1 cellular context compared by ENCODE assay signal in genomic region chr7:91913612-91914011, GRCh38.
TF ChIP-seq lines count a peak whose summit lies in the region.

No MANE protein-coding gene starts in this region.

TF ChIP-seq in SK-N-SH, 30 proteins besides CTCF, POLR2A, EP300 and RAD21 (continued from another document):
- TF ChIP-seq REST (IDR thresholded peaks at IDR 0.05; ENCODE audit: low read depth, low read length) (no peak), ZBTB33 (IDR thresholded peaks at IDR 0.05; ENCODE audit: borderline replicate concordance, low read depth) (no peak), JUND (IDR thresholded peaks at IDR 0.05) (0 out of 2 replicates have a peak, but pooled peaks have one; percentile 28), NFIC (IDR thresholded peaks at IDR 0.05; ENCODE audit: borderline replicate concordance) (peak; percentile 82), GATA2 (CRISPR knock-in tag; IDR thresholded peaks at IDR 0.05) (no peak)
TF ChIP-seq in SK-N-SH: peak in this region for 5.
